ENCODE assay signal across 14 cellular contexts in genomic region chr9:72675586-72675985, GRCh38.
DNase-seq lines count a peak whose midpoint lies in the region; ATAC-seq, FAIRE-seq and TF ChIP-seq lines count a peak whose summit lies in the region.
"Had no signal": no experiment of that assay in that cellular context is flagged by ENCODE, and none has a peak within 500 bp of the region (broad histone marks: within the 10 kb centered on the region; RNA-seq: fewer than 3 reads in every experiment).

No MANE protein-coding gene starts in this region.

- H4K20me1 ChIP-seq in astrocyte (ENCODE audit: insufficient read depth, low read length), result no peaks in the 10 kb centered on the region

- H3K4me1 ChIP-seq in astrocyte (ENCODE audit: insufficient read depth, low read length), result peaks cover 14% of the 10 kb centered on the region
- peaks cover 34% of the 10 kb centered on the region for H3K4me1 ChIP-seq in foreskin keratinocyte
- H3K4me1 ChIP-seq in lower lobe of right lung, result no peaks in the 10 kb centered on the region

- H3K27me3 ChIP-seq in astrocyte (ENCODE audit: insufficient read depth, low read length) (no peaks in the 10 kb centered on the region), foreskin keratinocyte (no peaks in the 10 kb centered on the region), lower lobe of right lung (ENCODE audit: low read depth) (no peaks in the 10 kb centered on the region)
- H3K27me3 ChIP-seq: neural progenitor cell had no signal

- no peak overlapping the region for H3K4me3 Mint-ChIP-seq in astrocyte (ENCODE audit: unreplicated experiment)
- H3K4me3 Mint-ChIP-seq: activated CD4-positive, alpha-beta T cell treated with anti-CD3 and anti-CD28 coated beads, Interleukin-2, amount 10 ng/mL, durations not matched to agents 7 days and 5 days; endodermal cell; neural progenitor cell had no signal

- H3K4me2 ChIP-seq in astrocyte (ENCODE audit: low read length), result peak overlapping the region; percentile 28
- H3K4me2 ChIP-seq: neural progenitor cell had no signal

- no peak overlapping the region for H2AFZ ChIP-seq in astrocyte (ENCODE audit: low read depth, low read length)
- H2AFZ ChIP-seq: neural progenitor cell had no signal

- ATAC-seq in foreskin keratinocyte, result peak; percentile 48
- no peak for ATAC-seq in lower lobe of right lung

- H3K4me3 ChIP-seq in astrocyte (ENCODE audit: insufficient read depth, low read depth, low read length) (no peak overlapping the region), lower lobe of right lung (no peak overlapping the region)
- H3K4me3 ChIP-seq: neural progenitor cell, skin epidermis had no signal

- no peak overlapping the region for H3K9ac ChIP-seq in astrocyte (ENCODE audit: low read length)
- H3K9ac ChIP-seq: neural progenitor cell had no signal

- no peaks in the 10 kb centered on the region for H3K27me3 Mint-ChIP-seq in astrocyte (ENCODE audit: low read depth, unreplicated experiment)

- TF ChIP-seq CTCF in astrocyte (IDR thresholded peaks at IDR 0.05; ENCODE audit: insufficient read depth, low read depth, low read length), result no peak
- no peak for TF ChIP-seq CTCF in foreskin keratinocyte (conservative IDR thresholded peaks at IDR 0.05)
- no peak for TF ChIP-seq CTCF in lower lobe of right lung (IDR thresholded peaks at IDR 0.05)

- H3K27ac ChIP-seq in astrocyte (ENCODE audit: low read depth, low read length) (peak overlapping the region; percentile 23), foreskin keratinocyte (no peak overlapping the region), lower lobe of right lung (no peak overlapping the region)
- H3K27ac ChIP-seq: neural progenitor cell, skin epidermis had no signal

- H3K27ac Mint-ChIP-seq in astrocyte (ENCODE audit: unreplicated experiment), result peak overlapping the region; percentile 11
- H3K27ac Mint-ChIP-seq: activated CD4-positive, alpha-beta T cell treated with anti-CD3 and anti-CD28 coated beads, Interleukin-2, amount 10 ng/mL, durations not matched to agents 7 days and 5 days; endodermal cell; neural progenitor cell had no signal

- H3K79me2 ChIP-seq in astrocyte (ENCODE audit: insufficient read depth, low read length), result no peaks in the 10 kb centered on the region

- intact Hi-C loops in posterior cingulate gyrus (cut with DNase I) (no loop called here), lower lobe of right lung (cut with DNase I) (no loop called here)

- H3K9me3 Mint-ChIP-seq in astrocyte (ENCODE audit: unreplicated experiment), result no peaks in the 10 kb centered on the region
- H3K9me3 Mint-ChIP-seq: activated CD4-positive, alpha-beta T cell treated with anti-CD3 and anti-CD28 coated beads, Interleukin-2, amount 10 ng/mL, durations not matched to agents 7 days and 5 days; endodermal cell; neural progenitor cell had no signal

- peaks cover 17% of the 10 kb centered on the region for H3K4me1 Mint-ChIP-seq in astrocyte (ENCODE audit: low read depth, unreplicated experiment)
- H3K4me1 Mint-ChIP-seq: activated CD4-positive, alpha-beta T cell treated with anti-CD3 and anti-CD28 coated beads, Interleukin-2, amount 10 ng/mL, durations not matched to agents 7 days and 5 days had no signal

- no peaks in the 10 kb centered on the region for H3K36me3 ChIP-seq in astrocyte (ENCODE audit: insufficient read depth, low read length)
- H3K36me3 ChIP-seq in lower lobe of right lung, result no peaks in the 10 kb centered on the region
- H3K36me3 ChIP-seq: neural progenitor cell had no signal

- H3K36me3 Mint-ChIP-seq in astrocyte (ENCODE audit: low read depth, unreplicated experiment), result peaks cover 2% of the 10 kb centered on the region
- H3K36me3 Mint-ChIP-seq: neural progenitor cell had no signal

- FAIRE-seq in astrocyte (lab: Jason Lieb, UNC), result peak; percentile 5

- DNase-seq in AG08395 (ENCODE audit: low spot score) (peak; percentile 48), LoVo (ENCODE audit: low spot score) (peak; percentile 33), astrocyte (ENCODE audit: low read depth) (peak; percentile 72), foreskin keratinocyte (peak; percentile 64 to 87), posterior cingulate gyrus (no peak), lower lobe of right lung (no peak), AG08396 (ENCODE audit: low spot score) (no peak)
- no peak for DNase-seq in activated naive CD4-positive, alpha-beta T cell (lab: John Stamatoyannopoulos, UW)
- DNase-seq: ACHN; activated CD4-positive, alpha-beta T cell treated with anti-CD3 and anti-CD28 coated beads, Interleukin-2, amount 10 ng/mL, durations not matched to agents 7 days and 5 days; endodermal cell; NCI-H446 treated with DMSO at 0.1 percent for 48 hours had no signal

- no peaks in the 10 kb centered on the region for H3K9me3 ChIP-seq in astrocyte (ENCODE audit: insufficient read depth, low read depth, low read length)
- no peaks in the 10 kb centered on the region for H3K9me3 ChIP-seq in lower lobe of right lung

Comparison
In these comparisons a context has a peak if more than half of its experiments do, and no peak if none do; other contexts are left out.
1. DNase-seq: peak in AG08395 (single experiment), LoVo (single experiment), astrocyte (single experiment) and foreskin keratinocyte (2 of 2); none in posterior cingulate gyrus (0 of 10), lower lobe of right lung (single experiment), AG08396 (single experiment) and activated naive CD4-positive, alpha-beta T cell (0 of 4).